Comparison of ENCODE assay signal across 27 cellular contexts in genomic region chr11:120222916-120223315, GRCh38. TPM values are rescaled to one million over a fixed set of nuclear protein-coding genes. Genes with fewer than 3 reads are reported as not detected.
"Had no signal": no experiment of that assay in that cellular context is flagged by ENCODE, and none has a peak within 500 bp of the region (broad histone marks: within the 10 kb centered on the region; RNA-seq: fewer than 3 reads in every experiment).

No MANE protein-coding gene starts in this region.

- H3K27me3 ChIP-seq: adrenal gland, body of pancreas, colonic mucosa, dorsolateral prefrontal cortex, gastrocnemius medialis, tibial artery had no signal

- H3K4me3 ChIP-seq: adrenal gland, body of pancreas, colonic mucosa, dorsolateral prefrontal cortex, gastrocnemius medialis, lung, mucosa of descending colon, skin epidermis, tibial artery had no signal

- H3K36me3 ChIP-seq: adrenal gland, colonic mucosa, gastrocnemius medialis, tibial artery had no signal

- H3K4me1 ChIP-seq: colonic mucosa had no signal

- H3K9me3 ChIP-seq: adrenal gland, body of pancreas, colonic mucosa, gastrocnemius medialis, mucosa of descending colon, tibial artery had no signal

- H3K27ac ChIP-seq: body of pancreas, colonic mucosa, tibial artery had no signal

- DNase-seq: activated CD4-positive, alpha-beta memory T cell treated with anti-CD3 and anti-CD28 coated beads for 36 hours; activated CD4-positive, alpha-beta T cell treated with anti-CD3 and anti-CD28 coated beads, Interleukin-2, amount 10 ng/mL, durations not matched to agents 24 days and 14 days; activated CD4-positive, CD25-positive, alpha-beta regulatory T cell treated with anti-CD3 and anti-CD28 coated beads, Interleukin-2, amount 50 U/mL, for 72 hours; activated CD8-positive, alpha-beta memory T cell treated with anti-CD3 and anti-CD28 coated beads, Interleukin-2, amount 50 U/mL, for 4 hours; activated effector memory CD4-positive, alpha-beta T cell treated with anti-CD3 and anti-CD28 coated beads, Interleukin-2, amount 50 U/mL, for 16 hours; activated naive CD4-positive, alpha-beta T cell treated with anti-CD3 and anti-CD28 coated beads for 36 hours; activated naive CD8-positive, alpha-beta T cell treated with anti-CD3 and anti-CD28 coated beads for 36 hours; activated T-cell treated with anti-CD3 and anti-CD28 coated beads, Interleukin-2, amount 50 U/mL, for 1 hour; adrenal gland; aorta; body of pancreas; cerebellar nuclear complex; colonic mucosa; dorsolateral prefrontal cortex; effector memory CD4-positive, alpha-beta T cell; gastrocnemius medialis; hippocampal formation; stimulated activated CD4-positive, alpha-beta T cell treated with anti-CD3 and anti-CD28 coated beads, Interleukin-4, amount 100 ng/mL, for 24 hours; T-helper 9 cell; tibial artery had no signal

RNA-seq across cellular contexts. Expression of gene POU2F3, which starts 17.0 kb away (rescaled TPM):
- total RNA-seq: activated CD4-positive, alpha-beta memory T cell treated with anti-CD3 and anti-CD28 coated beads for 36 hours; activated CD4-positive, alpha-beta T cell treated with anti-CD3 and anti-CD28 coated beads, Interleukin-2, amount 10 ng/mL, durations not matched to agents 24 days and 14 days; activated CD8-positive, alpha-beta memory T cell treated with anti-CD3 and anti-CD28 coated beads for 36 hours; activated naive CD4-positive, alpha-beta T cell treated with anti-CD3 and anti-CD28 coated beads for 36 hours; activated naive CD8-positive, alpha-beta T cell treated with anti-CD3 and anti-CD28 coated beads for 36 hours; aorta; gastrocnemius medialis; myocyte; natural killer cell treated with Interleukin-12 subunit alpha and Interleukin-12 subunit beta and Interleukin-15 and Interleukin-18, amount 100 ng/mL, for 72 hours; sciatic nerve had no signal
